ENCODE assay signal across 1 cellular context in the genomic region with DNA sequence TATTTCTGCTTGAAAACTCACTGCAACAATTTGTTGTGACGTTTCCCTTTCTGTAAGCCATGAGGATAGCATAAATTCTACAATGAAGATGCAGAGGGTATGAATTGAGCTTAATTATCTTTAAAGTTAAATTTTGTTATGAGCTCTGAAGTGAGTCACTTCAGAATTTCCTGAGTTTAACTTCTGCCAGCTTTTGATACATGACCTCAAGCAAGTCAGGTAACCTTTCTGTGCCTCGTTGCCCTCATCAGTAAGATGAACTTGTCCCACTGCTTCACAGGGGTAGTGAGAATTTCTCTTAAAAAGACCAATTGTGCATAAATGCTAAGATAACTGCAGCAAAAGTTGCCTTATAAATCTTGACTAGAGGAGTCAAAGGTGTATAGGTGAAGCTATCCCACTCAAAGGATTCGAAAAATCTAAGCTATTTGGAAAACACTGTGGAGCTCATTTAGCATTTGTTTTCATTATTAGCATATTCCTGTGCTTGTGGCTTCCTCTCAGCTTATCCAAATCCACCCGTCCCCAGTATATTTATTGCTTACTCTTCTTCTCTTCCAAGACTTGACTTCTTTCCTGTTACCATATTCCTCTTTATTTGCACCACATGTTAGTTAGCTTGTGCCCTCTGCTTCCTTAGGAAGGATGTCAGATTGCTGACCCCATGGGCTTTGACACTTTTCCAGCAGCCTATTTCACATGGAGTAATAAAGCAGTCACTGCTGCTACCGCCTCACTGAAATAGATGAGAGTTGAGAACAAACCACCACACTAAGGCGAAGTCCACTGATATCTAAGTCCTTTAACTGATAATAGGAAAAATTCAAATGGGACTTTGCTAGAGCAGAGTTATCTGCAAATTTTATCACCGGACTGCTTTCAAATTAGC.
TF ChIP-seq lines count a peak whose summit lies in the region.

No MANE protein-coding gene starts in this region.

TF ChIP-seq in H1, 55 proteins besides CTCF, POLR2A, EP300 and RAD21 (continued from another document):
- TF ChIP-seq USF2 (IDR thresholded peaks at IDR 0.05; ENCODE audit: low read length) (no peak), SP4 (IDR thresholded peaks at IDR 0.05; ENCODE audit: low read length) (no peak), ATF2 (IDR thresholded peaks at IDR 0.05; ENCODE audit: low read length) (no peak), KDM1A (IDR thresholded peaks at IDR 0.05; ENCODE audit: borderline replicate concordance, low read length) (no peak), SRF (IDR thresholded peaks at IDR 0.05; ENCODE audit: low read depth, low read length) (no peak), PHF8 (conservative IDR thresholded peaks at IDR 0.05; ENCODE audit: low read depth, low read length) (no peak), SAP30 (IDR thresholded peaks at IDR 0.05; ENCODE audit: insufficient read depth, insufficient replicate concordance, low read length) (no peak), ASH2L (IDR thresholded peaks at IDR 0.05; ENCODE audit: low read length) (no peak), TAF7 (optimal IDR thresholded peaks at IDR 0.05; ENCODE audit: borderline replicate concordance, low read depth, low read length) (no peak)
